ENCODE assay signal across 20 cellular contexts in the genomic region with DNA sequence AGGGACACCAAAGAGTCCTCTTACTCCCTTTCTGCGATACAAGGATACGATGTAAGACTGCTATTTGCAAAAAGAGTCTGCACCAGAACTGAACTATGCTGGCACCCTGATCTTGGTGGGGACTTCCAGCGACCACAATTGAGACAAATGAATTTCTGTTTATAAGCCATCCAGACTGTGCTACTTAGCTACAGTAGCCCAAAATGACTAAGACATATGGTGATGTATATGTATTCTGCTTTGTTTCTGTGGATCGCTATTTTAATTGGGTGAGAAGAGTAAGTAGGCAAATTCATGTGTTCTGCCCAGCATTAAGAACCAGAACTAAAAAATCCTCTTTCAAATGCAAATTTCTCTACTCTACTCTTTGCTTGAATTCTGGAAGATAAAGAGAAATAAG.
DNase-seq lines count a peak whose midpoint lies in the region; ATAC-seq and TF ChIP-seq lines count a peak whose summit lies in the region.
"Had no signal": no experiment of that assay in that cellular context is flagged by ENCODE, and none has a peak within 500 bp of the region (broad histone marks: within the 10 kb centered on the region; RNA-seq: fewer than 3 reads in every experiment).

No MANE protein-coding gene starts in this region.

- ATAC-seq in GM19035 (IDR thresholded peaks at IDR 0.05; ENCODE audit: unreplicated experiment) (no peak), GM19023 (IDR thresholded peaks at IDR 0.05; ENCODE audit: unreplicated experiment) (no peak)
- ATAC-seq: GM23338 had no signal

- peak overlapping the region in 33 of 59 donors; percentile 2 to 79 (median 38) for H3K27ac ChIP-seq in dorsolateral prefrontal cortex
- H3K27ac ChIP-seq: 22Rv1; BLaER1 treated with 17β-estradiol and CSF1 and Interleukin-3, amounts not matched to agents 10 nM and 100 nM had no signal

- DNase-seq in DMS 273 (lab: John Stamatoyannopoulos, UW; ENCODE audit: unreplicated experiment) (peak; percentile 6), DMS 273 treated with DMSO at 0.1 percent for 48 hours (lab: John Stamatoyannopoulos, UW) (no peak), SK-N-DZ (ENCODE audit: low spot score) (peak; percentile 32), dorsolateral prefrontal cortex (no peak), superior temporal gyrus (ENCODE audit: extremely low spot score) (peak; percentile 58), GM10266 (ENCODE audit: extremely low spot score) (no peak)
- DNase-seq: ACHN; AML-193; BE2C; CD4-positive, alpha-beta T cell; CD8-positive, alpha-beta memory T cell; DMS153; DND-41; H9; HFFc6 had no signal

- no peak for TF ChIP-seq CTCF in dorsolateral prefrontal cortex (IDR thresholded peaks at IDR 0.05 in 54 of 56, conservative IDR thresholded peaks at IDR 0.05 in 2 of 56; ENCODE audit: low read depth in 1 of 56, partially characterized antibody in 56 of 56)
- TF ChIP-seq CTCF in GM10266 (IDR thresholded peaks at IDR 0.05; ENCODE audit: control insufficient read depth, insufficient read depth, low read depth, missing control alignments), result no peak

- H3K4me3 ChIP-seq in dorsolateral prefrontal cortex, result peak overlapping the region in 30 of 59 donors; percentile 2 to 47 (median 22)
- H3K4me3 ChIP-seq: BLaER1 treated with 17β-estradiol and CSF1 and Interleukin-3, amounts not matched to agents 10 nM and 100 nM; GM23338 had no signal

- intact Hi-C loops in dorsolateral prefrontal cortex (cut with DNase I), result no loop called here

- no peaks in the 10 kb centered on the region for H3K27me3 ChIP-seq in dorsolateral prefrontal cortex
- H3K27me3 ChIP-seq: BE2C; BLaER1 treated with 17β-estradiol and CSF1 and Interleukin-3, amounts not matched to agents 10 nM and 100 nM had no signal

Comparison
In these comparisons a context has a peak if more than half of its experiments do, and no peak if none do; other contexts are left out.
1. DNase-seq: peak in DMS 273 (single experiment), SK-N-DZ (single experiment) and superior temporal gyrus (single experiment); none in DMS 273 treated with DMSO at 0.1 percent for 48 hours (single experiment), dorsolateral prefrontal cortex (0 of 10) and GM10266 (single experiment).